In genomic region chr10:64726466-64726865, GRCh38 we compare ENCODE assay signal across 28 cellular contexts.
"Had no signal": no experiment of that assay in that cellular context is flagged by ENCODE, and none has a peak within 500 bp of the region (broad histone marks: within the 10 kb centered on the region; RNA-seq: fewer than 3 reads in every experiment).

No MANE protein-coding gene starts in this region.

- H3K4me3 Mint-ChIP-seq: activated B cell treated with CpG ODN at 0.5 μM for 24 hours; activated CD4-positive, alpha-beta T cell treated with anti-CD3 and anti-CD28 coated beads for 36 hours; activated CD8-positive, alpha-beta memory T cell treated with anti-CD3 and anti-CD28 coated beads, Interleukin-2, amount 10 ng/mL, durations not matched to agents 7 days and 5 days; activated CD8-positive, alpha-beta T cell treated with anti-CD3 and anti-CD28 coated beads, Interleukin-2, amount 10 ng/mL, durations not matched to agents 7 days and 5 days; activated naive CD4-positive, alpha-beta T cell treated with anti-CD3 and anti-CD28 coated beads, Interleukin-2, amount 50 U/mL, for 24 hours; activated naive CD8-positive, alpha-beta T cell treated with anti-CD3 and anti-CD28 coated beads, Interleukin-2, amount 50 U/mL, for 24 hours; central memory CD8-positive, alpha-beta T cell; dendritic cell treated with granulocyte-macrophage colony-stimulating factor and Interleukin-4, amounts not matched to agents 40 ng/mL and 50 ng/mL, for 4 days; mesothelial cell of epicardium; naive thymus-derived CD4-positive, alpha-beta T cell; neural crest cell had no signal

- H3K79me2 ChIP-seq: parathyroid adenoma had no signal

- ATAC-seq: activated CD4-positive, alpha-beta T cell treated with anti-CD3 and anti-CD28 coated beads for 36 hours; activated CD8-positive, alpha-beta memory T cell treated with anti-CD3 and anti-CD28 coated beads, Interleukin-2, amount 10 ng/mL, durations not matched to agents 7 days and 5 days; activated CD8-positive, alpha-beta T cell treated with anti-CD3 and anti-CD28 coated beads, Interleukin-2, amount 10 ng/mL, durations not matched to agents 7 days and 5 days; activated naive CD8-positive, alpha-beta T cell treated with anti-CD3 and anti-CD28 coated beads, Interleukin-2, amount 50 U/mL, for 24 hours; left ventricle myocardium superior; naive thymus-derived CD4-positive, alpha-beta T cell; psoas muscle; stimulated activated naive CD8-positive, alpha-beta T cell treated with anti-CD3 and anti-CD28 coated beads, Interleukin-15, Interleukin-2, amounts not matched to agents 100 U/mL and 50 U/mL, for 24 hours had no signal

- FAIRE-seq: frontal cortex, islet of Langerhans, urothelium cell line had no signal

- H3K27me3 Mint-ChIP-seq: activated B cell treated with CpG ODN at 0.5 μM for 24 hours; activated CD4-positive, alpha-beta T cell treated with anti-CD3 and anti-CD28 coated beads for 36 hours; activated CD8-positive, alpha-beta memory T cell treated with anti-CD3 and anti-CD28 coated beads, Interleukin-2, amount 10 ng/mL, durations not matched to agents 7 days and 5 days; activated naive CD4-positive, alpha-beta T cell treated with anti-CD3 and anti-CD28 coated beads, Interleukin-2, amount 50 U/mL, for 24 hours; activated naive CD8-positive, alpha-beta T cell treated with anti-CD3 and anti-CD28 coated beads, Interleukin-2, amount 50 U/mL, for 24 hours; central memory CD8-positive, alpha-beta T cell; dendritic cell treated with granulocyte-macrophage colony-stimulating factor and Interleukin-4, amounts not matched to agents 40 ng/mL and 50 ng/mL, for 4 days; naive thymus-derived CD4-positive, alpha-beta T cell had no signal

- H3K9me3 ChIP-seq: psoas muscle, right atrium auricular region, thoracic aorta had no signal

- H3K27ac ChIP-seq: parathyroid adenoma, psoas muscle, right atrium auricular region, spleen, thoracic aorta had no signal

- H3K36me3 ChIP-seq: right atrium auricular region, spleen, thoracic aorta had no signal

- H3K27ac Mint-ChIP-seq: activated B cell treated with CpG ODN at 0.5 μM for 24 hours; activated CD4-positive, alpha-beta T cell treated with anti-CD3 and anti-CD28 coated beads for 36 hours; activated CD8-positive, alpha-beta memory T cell treated with anti-CD3 and anti-CD28 coated beads, Interleukin-2, amount 10 ng/mL, durations not matched to agents 7 days and 5 days; activated CD8-positive, alpha-beta T cell treated with anti-CD3 and anti-CD28 coated beads, Interleukin-2, amount 10 ng/mL, durations not matched to agents 7 days and 5 days; activated naive CD4-positive, alpha-beta T cell treated with anti-CD3 and anti-CD28 coated beads, Interleukin-2, amount 50 U/mL, for 24 hours; activated naive CD8-positive, alpha-beta T cell treated with anti-CD3 and anti-CD28 coated beads, Interleukin-2, amount 50 U/mL, for 24 hours; activated T-helper 2 cell treated with anti-CD3 and anti-CD28 coated beads, Interferon-gamma antibody, Interleukin-2, Interleukin-4, amounts not matched to agents 10 μg/mL and 5 μg/mL and 100 μg/mL, durations not matched to agents 14 hours and 24 hours and 36 hours; dendritic cell treated with granulocyte-macrophage colony-stimulating factor and Interleukin-4, amounts not matched to agents 40 ng/mL and 50 ng/mL, for 4 days; mesothelial cell of epicardium; naive thymus-derived CD4-positive, alpha-beta T cell had no signal

- H3K9me3 Mint-ChIP-seq: neural crest cell had no signal

- DNase-seq: activated B cell treated with CpG ODN at 0.5 μM for 24 hours; activated CD4-positive, alpha-beta T cell treated with anti-CD3 and anti-CD28 coated beads for 36 hours; activated CD8-positive, alpha-beta memory T cell treated with anti-CD3 and anti-CD28 coated beads, Interleukin-2, amount 10 ng/mL, durations not matched to agents 7 days and 5 days; activated CD8-positive, alpha-beta T cell treated with anti-CD3 and anti-CD28 coated beads, Interleukin-2, amount 10 ng/mL, durations not matched to agents 7 days and 5 days; activated naive CD8-positive, alpha-beta T cell treated with anti-CD3 and anti-CD28 coated beads, Interleukin-2, amount 50 U/mL, for 24 hours; activated T-cell treated with anti-CD3 and anti-CD28 coated beads, Interleukin-2, amount 50 U/mL, for 48 hours; amygdala; effector CD4-positive, alpha-beta T cell; glutamatergic neuron; left ventricle myocardium superior; naive thymus-derived CD4-positive, alpha-beta T cell; nucleus accumbens; psoas muscle; spleen; stimulated activated naive CD8-positive, alpha-beta T cell treated with anti-CD3 and anti-CD28 coated beads, Interleukin-15, Interleukin-2, amounts not matched to agents 100 U/mL and 50 U/mL, for 24 hours; trophoblast cell had no signal

- H3K4me1 ChIP-seq: parathyroid adenoma, psoas muscle, right atrium auricular region, spleen had no signal

- H3K4me3 ChIP-seq: psoas muscle, right atrium auricular region, spleen, thoracic aorta had no signal

- H2AFZ ChIP-seq: parathyroid adenoma had no signal

- H3K4me1 Mint-ChIP-seq: activated B cell treated with CpG ODN at 0.5 μM for 24 hours; activated CD4-positive, alpha-beta T cell treated with anti-CD3 and anti-CD28 coated beads for 36 hours; activated CD8-positive, alpha-beta memory T cell treated with anti-CD3 and anti-CD28 coated beads, Interleukin-2, amount 10 ng/mL, durations not matched to agents 7 days and 5 days; activated naive CD4-positive, alpha-beta T cell treated with anti-CD3 and anti-CD28 coated beads, Interleukin-2, amount 50 U/mL, for 24 hours; activated naive CD8-positive, alpha-beta T cell treated with anti-CD3 and anti-CD28 coated beads, Interleukin-2, amount 50 U/mL, for 24 hours; central memory CD8-positive, alpha-beta T cell; mesothelial cell of epicardium; naive thymus-derived CD4-positive, alpha-beta T cell; neural crest cell had no signal
